In genomic region chr3:72343078-72343477, GRCh38 we compare ENCODE assay signal across 11 cellular contexts.
DNase-seq lines count a peak whose midpoint lies in the region; ATAC-seq and TF ChIP-seq lines count a peak whose summit lies in the region.
"Had no signal": no experiment of that assay in that cellular context is flagged by ENCODE, and none has a peak within 500 bp of the region (broad histone marks: within the 10 kb centered on the region; RNA-seq: fewer than 3 reads in every experiment).

No MANE protein-coding gene starts in this region.

- ATAC-seq in CD8-positive, alpha-beta T cell, result no peak
- peak; percentile 40 for ATAC-seq in activated naive CD8-positive, alpha-beta T cell treated with anti-CD3 and anti-CD28 coated beads, Interleukin-2, amount 50 U/mL, for 24 hours
- peak in 1 of 2 donors; percentile 53 for ATAC-seq in natural killer cell treated with Interleukin-12 subunit alpha and Interleukin-12 subunit beta and Interleukin-15 and Interleukin-18, amount 100 ng/mL, for 72 hours
- no peak for ATAC-seq in GM18502 (IDR thresholded peaks at IDR 0.05; ENCODE audit: poor library complexity, unreplicated experiment)
- ATAC-seq in left colon, result no peak
- ATAC-seq: GM12878 had no signal

- POLR2A ChIA-PET in CD8-positive, alpha-beta T cell (lab: Charles Lee), result no interaction called here

- no peak overlapping the region for H3K27ac ChIP-seq in CD8-positive, alpha-beta T cell (ENCODE audit: low read depth, low read length)
- H3K27ac ChIP-seq in dorsolateral prefrontal cortex, result no peak overlapping the region
- H3K27ac ChIP-seq: prostate gland had no signal

- no peaks in the 10 kb centered on the region for H3K36me3 Mint-ChIP-seq in CD8-positive, alpha-beta T cell
- H3K36me3 Mint-ChIP-seq in activated naive CD8-positive, alpha-beta T cell treated with anti-CD3 and anti-CD28 coated beads, Interleukin-2, amount 50 U/mL, for 24 hours (ENCODE audit: low read depth), result no peaks in the 10 kb centered on the region
- H3K36me3 Mint-ChIP-seq in natural killer cell treated with Interleukin-12 subunit alpha and Interleukin-12 subunit beta and Interleukin-15 and Interleukin-18, amount 100 ng/mL, for 72 hours, result no peaks in the 10 kb centered on the region

- no peaks in the 10 kb centered on the region for H3K27me3 Mint-ChIP-seq in CD8-positive, alpha-beta T cell (ENCODE audit: low read depth)
- no peaks in the 10 kb centered on the region for H3K27me3 Mint-ChIP-seq in activated naive CD8-positive, alpha-beta T cell treated with anti-CD3 and anti-CD28 coated beads, Interleukin-2, amount 50 U/mL, for 24 hours
- H3K27me3 Mint-ChIP-seq in natural killer cell treated with Interleukin-12 subunit alpha and Interleukin-12 subunit beta and Interleukin-15 and Interleukin-18, amount 100 ng/mL, for 72 hours, result no peaks in the 10 kb centered on the region

- no peaks in the 10 kb centered on the region for H3K9me3 ChIP-seq in CD8-positive, alpha-beta T cell (ENCODE audit: low read length)
- H3K9me3 ChIP-seq: prostate gland had no signal

- no peak overlapping the region for H3K4me3 Mint-ChIP-seq in CD8-positive, alpha-beta T cell
- no peak overlapping the region for H3K4me3 Mint-ChIP-seq in activated naive CD8-positive, alpha-beta T cell treated with anti-CD3 and anti-CD28 coated beads, Interleukin-2, amount 50 U/mL, for 24 hours
- no peak overlapping the region for H3K4me3 Mint-ChIP-seq in natural killer cell treated with Interleukin-12 subunit alpha and Interleukin-12 subunit beta and Interleukin-15 and Interleukin-18, amount 100 ng/mL, for 72 hours

- CTCF ChIA-PET in CD8-positive, alpha-beta T cell (lab: Charles Lee), result no interaction called here

- no peaks in the 10 kb centered on the region for H3K27me3 ChIP-seq in CD8-positive, alpha-beta T cell (ENCODE audit: insufficient read depth, low read length)
- no peaks in the 10 kb centered on the region for H3K27me3 ChIP-seq in dorsolateral prefrontal cortex

- peak overlapping the region; percentile 7 for H3K27ac Mint-ChIP-seq in CD8-positive, alpha-beta T cell
- H3K27ac Mint-ChIP-seq in activated naive CD8-positive, alpha-beta T cell treated with anti-CD3 and anti-CD28 coated beads, Interleukin-2, amount 50 U/mL, for 24 hours, result peak overlapping the region; percentile 1
- peak overlapping the region; percentile 0 to 20 for H3K27ac Mint-ChIP-seq in natural killer cell treated with Interleukin-12 subunit alpha and Interleukin-12 subunit beta and Interleukin-15 and Interleukin-18, amount 100 ng/mL, for 72 hours

- peaks cover 49% of the 10 kb centered on the region for H3K4me1 ChIP-seq in CD8-positive, alpha-beta T cell (ENCODE audit: insufficient read depth, low read length)

- no peak for TF ChIP-seq CTCF in CD8-positive, alpha-beta T cell (IDR thresholded peaks at IDR 0.05)
- TF ChIP-seq CTCF in dorsolateral prefrontal cortex (IDR thresholded peaks at IDR 0.05 in 54 of 56, conservative IDR thresholded peaks at IDR 0.05 in 2 of 56; ENCODE audit: low read depth in 1 of 56, partially characterized antibody in 56 of 56), result no peak

- intact Hi-C loops in CD8-positive, alpha-beta T cell (cut with DNase I, micrococcal nuclease), result no loop called here
- intact Hi-C loops in dorsolateral prefrontal cortex (cut with DNase I), result no loop called here
- intact Hi-C loops in left colon (cut with DNase I, micrococcal nuclease), result no loop called here

- H3K36me3 ChIP-seq in CD8-positive, alpha-beta T cell (ENCODE audit: insufficient read depth, low read length), result no peaks in the 10 kb centered on the region
- H3K36me3 ChIP-seq: prostate gland had no signal

- H3K4me1 Mint-ChIP-seq in CD8-positive, alpha-beta T cell (ENCODE audit: low read depth), result peaks cover 43% of the 10 kb centered on the region
- peaks cover 73% of the 10 kb centered on the region for H3K4me1 Mint-ChIP-seq in activated naive CD8-positive, alpha-beta T cell treated with anti-CD3 and anti-CD28 coated beads, Interleukin-2, amount 50 U/mL, for 24 hours
- peaks cover 41 to 54% of the 10 kb centered on the region in 2 donors for H3K4me1 Mint-ChIP-seq in natural killer cell treated with Interleukin-12 subunit alpha and Interleukin-12 subunit beta and Interleukin-15 and Interleukin-18, amount 100 ng/mL, for 72 hours (ENCODE audit: low read depth in 2 of 2)

- peak in 1 of 7 experiments; percentile 18 for DNase-seq in CD8-positive, alpha-beta T cell
- DNase-seq in NCI-H226 (peak; percentile 48), dorsolateral prefrontal cortex (no peak), left colon (no peak), medulla oblongata (ENCODE audit: extremely low spot score) (no peak)
- peak; percentile 25 for DNase-seq in activated naive CD8-positive, alpha-beta T cell treated with anti-CD3 and anti-CD28 coated beads, Interleukin-2, amount 50 U/mL, for 24 hours
- no peak for DNase-seq in natural killer cell treated with Interleukin-12 subunit alpha and Interleukin-12 subunit beta and Interleukin-15 and Interleukin-18, amount 100 ng/mL, for 72 hours (ENCODE audit: low spot score)
- DNase-seq: NCI-H2029 treated with DMSO at 0.1 percent for 48 hours had no signal

- H3K9me3 Mint-ChIP-seq in CD8-positive, alpha-beta T cell, result no peaks in the 10 kb centered on the region
- no peaks in the 10 kb centered on the region for H3K9me3 Mint-ChIP-seq in activated naive CD8-positive, alpha-beta T cell treated with anti-CD3 and anti-CD28 coated beads, Interleukin-2, amount 50 U/mL, for 24 hours
- H3K9me3 Mint-ChIP-seq in natural killer cell treated with Interleukin-12 subunit alpha and Interleukin-12 subunit beta and Interleukin-15 and Interleukin-18, amount 100 ng/mL, for 72 hours, result no peaks in the 10 kb centered on the region

- H3K4me3 ChIP-seq in CD8-positive, alpha-beta T cell (ENCODE audit: low read depth, low read length), result no peak overlapping the region
- H3K4me3 ChIP-seq in dorsolateral prefrontal cortex, result no peak overlapping the region
- H3K4me3 ChIP-seq: GM12878, prostate gland had no signal

Comparison
In these comparisons a context has a peak if more than half of its experiments do, and no peak if none do; other contexts are left out.
1. DNase-seq: peak in NCI-H226 (single experiment) and activated naive CD8-positive, alpha-beta T cell treated with anti-CD3 and anti-CD28 coated beads, Interleukin-2, amount 50 U/mL, for 24 hours (single experiment); none in natural killer cell treated with Interleukin-12 subunit alpha and Interleukin-12 subunit beta and Interleukin-15 and Interleukin-18, amount 100 ng/mL, for 72 hours (single experiment), dorsolateral prefrontal cortex (0 of 10), left colon (0 of 2) and medulla oblongata (single experiment).
2. Peak in every context shown above with its lines, with median percentiles within 50 percentile points of each other: H3K27ac Mint-ChIP-seq.